In the genomic region with DNA sequence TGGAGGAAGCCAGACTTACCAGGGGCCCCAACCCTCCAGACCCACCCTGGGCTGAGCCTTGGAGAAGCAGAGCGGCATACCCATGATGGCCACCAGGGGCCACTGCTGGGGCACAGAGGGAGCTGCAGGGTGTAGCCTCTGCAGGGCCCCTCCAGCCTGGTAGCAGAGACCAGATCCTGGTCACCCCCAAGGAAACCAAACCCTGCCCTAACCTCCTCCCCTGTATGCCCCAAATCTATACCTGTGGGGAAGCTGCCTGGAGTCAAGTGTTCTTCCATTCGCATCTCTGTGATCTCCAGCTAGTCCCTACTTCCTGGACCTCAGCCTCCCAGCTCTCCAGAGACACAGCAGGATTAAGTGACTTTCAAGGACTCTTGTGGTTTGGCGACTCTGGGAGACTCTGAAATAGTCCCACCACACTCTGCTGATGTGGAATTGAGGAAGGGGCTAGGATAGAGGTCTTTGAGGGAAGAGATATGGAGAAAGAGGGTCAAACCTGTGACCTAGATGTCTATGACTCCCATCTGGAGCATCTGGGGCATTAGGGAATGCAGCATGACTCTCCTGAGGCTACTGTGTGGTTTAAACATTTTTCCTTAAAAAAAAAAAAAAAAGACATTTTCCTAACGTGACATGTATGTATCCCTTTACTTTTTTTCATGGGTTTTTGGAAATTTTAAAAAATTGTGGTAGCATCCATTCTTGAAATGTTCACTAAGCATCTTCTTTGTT, we compare ENCODE assay signal across 8 cellular contexts.
A peak's percentile ranks its signal among the peaks of the same experiment; 100 is the strongest.
DNase-seq lines count a peak whose midpoint lies in the region; ATAC-seq, FAIRE-seq and TF ChIP-seq lines count a peak whose summit lies in the region.

No MANE protein-coding gene starts in this region.

- DNase-seq in BE2C (peak; percentile 84), HT1080 (ENCODE audit: low read depth) (peak; percentile 60), T follicular helper cell (ENCODE audit: low read depth) (peak; percentile 36), amniotic epithelial cell (ENCODE audit: low read depth) (peak; percentile 77), hippocampal formation (lab: John Stamatoyannopoulos, UW) (peak; percentile 69 to 70), small intestine (peak; percentile 58)

- peak; percentile 78 for TF ChIP-seq CTCF in BE2C (IDR thresholded peaks at IDR 0.05; ENCODE audit: low read depth, low read length)

- ATAC-seq in GM19023 (IDR thresholded peaks at IDR 0.05; ENCODE audit: unreplicated experiment), result peak; percentile 70
- no peak for ATAC-seq in GM21423 (IDR thresholded peaks at IDR 0.05; ENCODE audit: unreplicated experiment)

- H3K27ac ChIP-seq in small intestine (ENCODE audit: low read depth in 1 of 2, low read length in 1 of 2), result peak overlapping the region in 1 of 2 donors; percentile 15

- peaks cover 9% of the 10 kb centered on the region for H3K36me3 ChIP-seq in BE2C
- no peaks in the 10 kb centered on the region for H3K36me3 ChIP-seq in small intestine (ENCODE audit: control insufficient read depth in 2 of 2, insufficient read depth in 2 of 2, low read length in 2 of 2)

- H3K4me1 ChIP-seq in BE2C (peaks cover 7% of the 10 kb centered on the region), small intestine (ENCODE audit: control insufficient read depth in 2 of 2, insufficient read depth in 1 of 2, low read depth in 1 of 2, low read length in 1 of 2) (peaks cover 5 to 11% of the 10 kb centered on the region in 2 donors)

- no peak for FAIRE-seq in small intestine (lab: Jason Lieb, UNC)

- WGBS in small intestine, 3 donors, result 41 to 50% (median 41%) methylated on average over 4 of the region's 4 CpGs

- no peak overlapping the region for H3K4me3 ChIP-seq in BE2C (ENCODE audit: low read depth, low read length)
- no peak overlapping the region for H3K4me3 ChIP-seq in small intestine (ENCODE audit: low read depth in 1 of 2, low read length in 2 of 2)

- H3K9me3 ChIP-seq in BE2C (no peaks in the 10 kb centered on the region), small intestine (ENCODE audit: control insufficient read depth, low read depth) (no peaks in the 10 kb centered on the region)

- no peaks in the 10 kb centered on the region for H3K27me3 ChIP-seq in BE2C
- no peaks in the 10 kb centered on the region for H3K27me3 ChIP-seq in small intestine (ENCODE audit: control insufficient read depth in 2 of 2, insufficient read depth in 2 of 2, low read length in 2 of 2)
